10 cellular contexts compared by ENCODE assay signal in the genomic region with DNA sequence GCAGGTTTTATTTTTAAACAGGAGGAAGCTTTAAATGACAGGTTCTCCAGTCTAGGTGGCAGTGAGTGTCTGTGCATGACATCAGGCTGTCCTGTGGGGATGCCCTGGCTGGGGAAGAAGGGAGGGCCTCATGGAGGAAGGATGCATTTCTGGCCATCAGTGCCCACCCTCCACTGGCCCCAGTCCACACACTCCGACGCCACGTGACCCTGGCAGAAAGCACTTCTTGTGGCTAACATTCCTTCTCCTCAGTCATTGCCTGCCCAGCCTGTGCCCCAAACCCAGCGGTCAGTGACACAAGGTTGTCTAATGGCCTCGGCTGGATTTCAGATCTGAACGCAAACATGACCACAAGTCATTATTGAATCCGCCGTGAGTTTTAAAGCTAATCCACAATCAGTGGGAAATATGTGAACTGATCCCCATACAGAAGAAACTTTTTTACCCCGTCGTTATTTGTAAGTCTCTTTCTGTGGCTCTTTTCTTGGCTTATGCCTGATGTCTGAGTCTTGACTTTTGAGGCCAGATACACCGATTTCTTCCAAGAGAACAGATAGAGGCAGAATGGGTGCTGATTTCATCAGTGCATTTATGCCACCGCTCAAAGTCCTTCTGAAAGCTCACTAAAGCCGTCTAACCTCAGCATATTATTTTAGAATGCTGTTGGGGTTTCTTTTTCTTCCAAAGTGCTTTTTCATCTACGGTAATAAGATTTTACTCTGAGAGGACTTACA. TPM values are rescaled to one million over a fixed set of nuclear protein-coding genes. Genes with fewer than 3 reads are reported as not detected.
DNase-seq lines count a peak whose midpoint lies in the region; ATAC-seq and TF ChIP-seq lines count a peak whose summit lies in the region.
"Had no signal": no experiment of that assay in that cellular context is flagged by ENCODE, and none has a peak within 500 bp of the region (broad histone marks: within the 10 kb centered on the region; RNA-seq: fewer than 3 reads in every experiment).

No MANE protein-coding gene starts in this region.

- no peaks in the 10 kb centered on the region for H4K20me1 ChIP-seq in MM.1S (ENCODE audit: insufficient read depth, low read length)

- in situ Hi-C loops in brain microvascular endothelial cell (cut with HindIII; ENCODE audit: low pct_ligation_motif_present, low sequenced_read_pairs), result no loop called here

- WGBS in right cardiac atrium, result 56% methylated on average over 14 of the region's 14 CpGs

- no peak overlapping the region for H3K9ac ChIP-seq in MM.1S (ENCODE audit: low read length)

- peak overlapping the region; percentile 18 for H3K4me3 ChIP-seq in brain microvascular endothelial cell (ENCODE audit: low read depth, low read length)
- H3K4me3 ChIP-seq in right cardiac atrium (ENCODE audit: low read length), result peak overlapping the region; percentile 2
- H3K4me3 ChIP-seq in skeletal muscle cell (ENCODE audit: low read depth, low read length), result peak overlapping the region; percentile 18
- no peak overlapping the region for H3K4me3 ChIP-seq in MM.1S (ENCODE audit: low read length)

- no peaks in the 10 kb centered on the region for H3K27me3 Mint-ChIP-seq in Calu3 (ENCODE audit: unreplicated experiment)

- H3F3A ChIP-seq in MM.1S (ENCODE audit: insufficient read depth, low read length), result no peaks in the 10 kb centered on the region

- DNase-seq in Calu3 (no peak), brain microvascular endothelial cell (no peak), right cardiac atrium (peak in 1 of 3 donors; percentile 71), skeletal muscle cell (ENCODE audit: low read depth) (no peak), NOMO-1 treated with dmso at 0.1 percent for 144 hours (lab: John Stamatoyannopoulos, UW; ENCODE audit: unreplicated experiment) (no peak), MM.1S (no peak), cerebellar nuclear complex (lab: John Stamatoyannopoulos, UW) (no peak)
- DNase-seq: activated gamma-delta T cell treated with Interleukin-2 at 50 U/mL for 16 hours, NCI-H748 treated with DMSO at 0.1 percent for 48 hours had no signal

- no TSS peak for BruUV-seq in Calu3 (replicated peaks; lab: Mats Ljungman, UMichigan)

- no peak overlapping the region for H2AFZ ChIP-seq in MM.1S (ENCODE audit: low read length)

- no peak overlapping the region for H3K4me2 ChIP-seq in MM.1S (ENCODE audit: low read depth, low read length)

- H3K36me3 ChIP-seq in brain microvascular endothelial cell (replicated peaks), result no peaks in the 10 kb centered on the region
- no peaks in the 10 kb centered on the region for H3K36me3 ChIP-seq in MM.1S (replicated peaks; ENCODE audit: insufficient read depth, low read length)

- CTCF ChIA-PET in Calu3 (lab: Charles Lee), result no interaction called here

- H3K27me3 ChIP-seq in brain microvascular endothelial cell (replicated peaks) (no peaks in the 10 kb centered on the region), right cardiac atrium (ENCODE audit: control insufficient read depth, insufficient read depth) (no peaks in the 10 kb centered on the region), MM.1S (replicated peaks; ENCODE audit: insufficient read depth, low read length) (no peaks in the 10 kb centered on the region)

- H3K9me3 Mint-ChIP-seq in Calu3 (ENCODE audit: low read depth, unreplicated experiment), result no peaks in the 10 kb centered on the region

- H3K4me3 Mint-ChIP-seq in Calu3 (ENCODE audit: low read depth, unreplicated experiment), result no peak overlapping the region

- peaks cover 26% of the 10 kb centered on the region for H3K4me1 Mint-ChIP-seq in Calu3 (ENCODE audit: low read depth, unreplicated experiment)

- H3K27ac Mint-ChIP-seq in Calu3 (ENCODE audit: unreplicated experiment), result peak overlapping the region; percentile 83

- intact Hi-C loops in Calu3 (cut with micrococcal nuclease; ENCODE audit: unreplicated experiment) (no loop called here), right cardiac atrium (cut with DNase I) (no loop called here)

- peaks cover 100% of the 10 kb centered on the region for H3K36me3 Mint-ChIP-seq in Calu3 (ENCODE audit: insufficient read depth, unreplicated experiment)

- ATAC-seq in right cardiac atrium (peak in 1 of 2 donors; percentile 22), GM21367 (IDR thresholded peaks at IDR 0.05; ENCODE audit: unreplicated experiment) (no peak)

- H3K4me1 ChIP-seq in right cardiac atrium (ENCODE audit: control insufficient read depth, insufficient read depth, low read length), result peaks cover 15% of the 10 kb centered on the region
- H3K4me1 ChIP-seq in MM.1S (ENCODE audit: low read length), result no peaks in the 10 kb centered on the region

- H3K27ac ChIP-seq in brain microvascular endothelial cell, result no peak overlapping the region
- peak overlapping the region; percentile 18 for H3K27ac ChIP-seq in right cardiac atrium (ENCODE audit: low read length)
- no peak overlapping the region for H3K27ac ChIP-seq in MM.1S (ENCODE audit: low read length)

- TF ChIP-seq CTCF in Calu3 (IDR thresholded peaks at IDR 0.05; ENCODE audit: unreplicated experiment), result no peak
- TF ChIP-seq CTCF in brain microvascular endothelial cell (IDR thresholded peaks at IDR 0.05; ENCODE audit: low read depth, low read length, missing control alignments), result no peak
- no peak for TF ChIP-seq CTCF in MM.1S (IDR thresholded peaks at IDR 0.05; ENCODE audit: low read length)

- H3K9me3 ChIP-seq in right cardiac atrium (ENCODE audit: control insufficient read depth, low read length), result no peaks in the 10 kb centered on the region
- no peaks in the 10 kb centered on the region for H3K9me3 ChIP-seq in MM.1S (replicated peaks; ENCODE audit: insufficient read depth, low read length)

- no peaks in the 10 kb centered on the region for H3K9me2 ChIP-seq in MM.1S (replicated peaks; ENCODE audit: insufficient read depth, low read length)

- no peaks in the 10 kb centered on the region for H3K79me2 ChIP-seq in MM.1S (ENCODE audit: low read length)

RNA-seq across cellular contexts. Expression of gene LRRK1, which starts 17.3 kb away (rescaled TPM):
- total RNA-seq in Calu3 (2022) (20.1 and 21.3 TPM in 2 replicates), right cardiac atrium (1 to 10 TPM; 4.4 to 7.6 (median 6.2) TPM)
- 2.9 TPM for polyA plus RNA-seq in right cardiac atrium

RNA-seq across cellular contexts. Expression of gene ALDH1A3, which starts 22.2 kb away (rescaled TPM):
- 666 and 983 TPM in 2 replicates for total RNA-seq in Calu3 (2022)
- 10 to 100 TPM in 1 of 4 donors, 1 to 10 TPM in 3; 8.4 to 10.3 (median 9.2) TPM for total RNA-seq in right cardiac atrium
- polyA plus RNA-seq in right cardiac atrium, result 8.3 TPM

Comparison
In these comparisons a context has a peak if more than half of its experiments do, and no peak if none do; other contexts are left out.
1. RNA of gene ALDH1A3, which starts 22.2 kb away (total RNA-seq): 666 to 983 TPM in Calu3; 8.4 to 10.3 TPM in right cardiac atrium; every median in the first group is over 10 times any median in the second.